29 cellular contexts compared by ENCODE assay signal in genomic region chr12:131260251-131260905, GRCh38.
DNase-seq lines count a peak whose midpoint lies in the region; ATAC-seq, FAIRE-seq and TF ChIP-seq lines count a peak whose summit lies in the region.
"Had no signal": no experiment of that assay in that cellular context is flagged by ENCODE, and none has a peak within 500 bp of the region (broad histone marks: within the 10 kb centered on the region; RNA-seq: fewer than 3 reads in every experiment).

No MANE protein-coding gene starts in this region.

- H2BK15ac ChIP-seq in H9 (ENCODE audit: low read depth, low read length) (0 out of 2 replicates have a peak overlapping the region, but pooled peaks have one; percentile 49), H1 (ENCODE audit: low read length) (no peak overlapping the region)

- no peak overlapping the region for H3K4me2 ChIP-seq in H9 (ENCODE audit: insufficient read depth, insufficient read length, low read length)
- H3K4me2 ChIP-seq in H1 (ENCODE audit: insufficient read depth in 1 of 2, low read depth in 2 of 2, low read length in 2 of 2), result no peak overlapping the region
- no peak overlapping the region for H3K4me2 ChIP-seq in neural progenitor cell
- H3K4me2 ChIP-seq: BLaER1 had no signal

- H3K27me3 Mint-ChIP-seq in H9 (ENCODE audit: low read depth) (peaks cover 7% of the 10 kb centered on the region), neural progenitor cell (ENCODE audit: insufficient read depth, low read depth) (peaks cover 13% of the 10 kb centered on the region)
- H3K27me3 Mint-ChIP-seq in stimulated activated memory B cell treated with anti-CD40 and anti-IgM and Interleukin-4, amounts not matched to agents 10 μg/mL and 1 μg/mL and 100 μg/mL, for 72 hours, result peaks cover 20% of the 10 kb centered on the region
- H3K27me3 Mint-ChIP-seq: CD4-positive, CD25-positive, alpha-beta regulatory T cell had no signal

- peak; percentile 37 for ATAC-seq in stimulated activated memory B cell treated with anti-CD40 and anti-IgM and Interleukin-4, amounts not matched to agents 10 μg/mL and 1 μg/mL and 100 μg/mL, for 72 hours
- ATAC-seq in HG02571 (IDR thresholded peaks at IDR 0.05; ENCODE audit: unreplicated experiment) (no peak), HG02798 (IDR thresholded peaks at IDR 0.05; ENCODE audit: poor library complexity, unreplicated experiment) (no peak)
- ATAC-seq: GM12878 had no signal

- no peak overlapping the region for H3K56ac ChIP-seq in H9 (ENCODE audit: insufficient read length, low read depth, low read length)
- no peak overlapping the region for H3K56ac ChIP-seq in H1 (replicated peaks; ENCODE audit: insufficient read length, low read depth, low read length)

- H3K4me1 ChIP-seq in H9 (ENCODE audit: insufficient read depth, low read length) (no peaks in the 10 kb centered on the region), H1 (replicated peaks in 1 of 4; ENCODE audit: control insufficient read depth in 3 of 4, insufficient read depth in 4 of 4, low read length in 3 of 4) (peaks cover 0 to 4% (median 0%) of the 10 kb centered on the region in 4 experiments; a peak in 2 of 7 replicates), neural progenitor cell (no peaks in the 10 kb centered on the region)
- H3K4me1 ChIP-seq: BE2C, BLaER1 had no signal

- no peak overlapping the region for H4K91ac ChIP-seq in H9 (ENCODE audit: insufficient read length, low read depth, low read length)
- H4K91ac ChIP-seq in H1 (replicated peaks; ENCODE audit: insufficient read length, low read length), result no peak overlapping the region

- no peak for FAIRE-seq in H1 (lab: Jason Lieb, UNC)
- FAIRE-seq: A204.1, GM12878, GM12892, GM18507, GM19239 had no signal

- H3K9me3 Mint-ChIP-seq in H9 (no peaks in the 10 kb centered on the region; a peak in 1 of 5 replicates), neural progenitor cell (peaks cover 6% of the 10 kb centered on the region)
- H3K9me3 Mint-ChIP-seq in stimulated activated memory B cell treated with anti-CD40 and anti-IgM and Interleukin-4, amounts not matched to agents 10 μg/mL and 1 μg/mL and 100 μg/mL, for 72 hours, result peaks cover 13% of the 10 kb centered on the region
- H3K9me3 Mint-ChIP-seq: CD4-positive, CD25-positive, alpha-beta regulatory T cell had no signal

- H3K27me3 ChIP-seq in H9 (ENCODE audit: insufficient read depth, low read length) (no peaks in the 10 kb centered on the region), H1 (replicated peaks in 1 of 4; ENCODE audit: control insufficient read depth in 3 of 4, extremely low read depth in 1 of 4, insufficient read depth in 3 of 4, low read length in 3 of 4) (no peaks in the 10 kb centered on the region), neural progenitor cell (no peaks in the 10 kb centered on the region)
- H3K27me3 ChIP-seq: BE2C, BLaER1 had no signal

- H2AK5ac ChIP-seq in H9 (ENCODE audit: insufficient read length, low read length) (no peak overlapping the region), H1 (ENCODE audit: low read depth, low read length) (no peak overlapping the region)

- no peak overlapping the region for H3K18ac ChIP-seq in H9 (ENCODE audit: insufficient read length, low read depth, low read length)
- no peak overlapping the region for H3K18ac ChIP-seq in H1 (ENCODE audit: extremely low read depth, low read length)

- POLR2A ChIA-PET in H1 (lab: Charles Lee; ENCODE audit: partially characterized antibody), result no interaction called here

- DNase-seq in H9 (no peak), H1 (ENCODE audit: low read depth in 1 of 2, low spot score in 2 of 2) (no peak), posterior vena cava (ENCODE audit: low spot score) (peak; percentile 48), neural progenitor cell (ENCODE audit: low spot score) (no peak)
- DNase-seq: 8988T; ACHN; BE2C; C1 segment of cervical spinal cord; CD4-positive, alpha-beta memory T cell; CD4-positive, CD25-positive, alpha-beta regulatory T cell; COR-L47; DMS 273 treated with DMSO at 0.1 percent for 48 hours; DMS153; DMS53; DMS79; DND-41; EL; GDM1 had no signal

- TF ChIP-seq CTCF in H9 (conservative IDR thresholded peaks at IDR 0.05) (no peak), H1 (IDR thresholded peaks at IDR 0.05; ENCODE audit: control extremely low read depth in 1 of 3, insufficient read depth in 1 of 3, low read depth in 1 of 3, low read length in 3 of 3) (no peak), neural progenitor cell (IDR thresholded peaks at IDR 0.05) (no peak)

- TF ChIP-seq POLR2A in H1 (IDR thresholded peaks at IDR 0.05; ENCODE audit: control extremely low read depth in 1 of 2, low read depth in 2 of 2, low read length in 2 of 2), result no peak

- no CpG with 5 or more reads among the region's 16 CpGs for WGBS in H9 (ENCODE audit: extremely low coverage, insufficient read length, low lambda C conversion rate)
- WGBS in H1 (ENCODE audit: extremely low coverage in 1 of 2, insufficient coverage in 1 of 2, insufficient read length in 1 of 2, insufficient replicate concordance in 2 of 2, low coverage in 1 of 2, low lambda C conversion rate in 2 of 2, missing lambda C conversion rate in 1 of 2), 2 experiments, result 80% methylated on average over 16 of the region's 16 CpGs; no CpG with 5 or more reads in 1 of the 2 experiments

- no peak overlapping the region for H2AFZ ChIP-seq in H9 (ENCODE audit: low read length)
- no peak overlapping the region for H2AFZ ChIP-seq in H1 (ENCODE audit: low read length)
- H2AFZ ChIP-seq in neural progenitor cell (replicated peaks), result no peak overlapping the region

- no peak overlapping the region for H3K23ac ChIP-seq in H9 (ENCODE audit: insufficient read length, low read depth, low read length)
- no peak overlapping the region for H3K23ac ChIP-seq in H1 (ENCODE audit: insufficient read length)

- no peaks in the 10 kb centered on the region for H3F3A ChIP-seq in neural progenitor cell (ENCODE audit: low read depth)

- H4K20me1 ChIP-seq in H9 (ENCODE audit: control insufficient read depth, insufficient read depth, insufficient read length) (no peaks in the 10 kb centered on the region), H1 (replicated peaks in 1 of 2; ENCODE audit: control insufficient read depth in 1 of 2, insufficient read depth in 2 of 2, low read length in 2 of 2) (no peaks in the 10 kb centered on the region), neural progenitor cell (ENCODE audit: low read depth) (no peaks in the 10 kb centered on the region)
- H4K20me1 ChIP-seq: BLaER1 had no signal

- H3K4me3 ChIP-seq in H1 (ENCODE audit: extremely low read depth in 1 of 4, insufficient read depth in 2 of 4, low read depth in 3 of 4, low read length in 4 of 4) (no peak overlapping the region), neural progenitor cell (no peak overlapping the region)
- H3K4me3 ChIP-seq: BLaER1, GM12878 had no signal

- intact Hi-C loops in posterior vena cava (cut with DNase I), result no loop called here

- no peaks in the 10 kb centered on the region for H3K79me2 ChIP-seq in H9 (ENCODE audit: insufficient read depth, low read length)
- no peaks in the 10 kb centered on the region for H3K79me2 ChIP-seq in H1 (ENCODE audit: control insufficient read depth in 1 of 2, insufficient read depth in 2 of 2, low read length in 2 of 2)
- H3K79me2 ChIP-seq in neural progenitor cell (ENCODE audit: low read depth), result no peaks in the 10 kb centered on the region

- H4K5ac ChIP-seq in H9 (ENCODE audit: insufficient read length, low read depth, low read length) (no peak overlapping the region), H1 (ENCODE audit: insufficient read length, low read depth, low read length) (no peak overlapping the region)

- H3K14ac ChIP-seq in H9 (ENCODE audit: insufficient read depth, low read length) (no peak overlapping the region), H1 (ENCODE audit: insufficient read length) (no peak overlapping the region)

- H3K79me1 ChIP-seq in H9 (ENCODE audit: insufficient read depth, low read depth, low read length, poor library complexity, severe bottlenecking), result no peaks in the 10 kb centered on the region
- H3K79me1 ChIP-seq in H1 (ENCODE audit: low read depth, low read length), result no peaks in the 10 kb centered on the region

- no peak overlapping the region for H2BK20ac ChIP-seq in H9 (ENCODE audit: low read depth, low read length, poor library complexity, severe bottlenecking)
- no peak overlapping the region for H2BK20ac ChIP-seq in H1 (ENCODE audit: low read length)

- H3T11ph ChIP-seq in H9 (ENCODE audit: low read length), result no peak overlapping the region

- no peaks in the 10 kb centered on the region for H3K23me2 ChIP-seq in H9 (ENCODE audit: insufficient read length, low read depth, low read length, poor library complexity, severe bottlenecking)
- no peaks in the 10 kb centered on the region; the same call in 1 of the 2 replicates for H3K23me2 ChIP-seq in H1 (ENCODE audit: low read depth, low read length)

- H4K8ac ChIP-seq in H9 (replicated peaks; ENCODE audit: insufficient read length, low read depth, low read length) (no peak overlapping the region), H1 (ENCODE audit: extremely low read depth, insufficient read depth, low read length) (no peak overlapping the region; the same call in 1 of the 2 replicates)

- H3K36me3 ChIP-seq in H1 (ENCODE audit: control insufficient read depth in 2 of 4, insufficient read depth in 4 of 4, low read length in 3 of 4) (no peaks in the 10 kb centered on the region), neural progenitor cell (no peaks in the 10 kb centered on the region)
- H3K36me3 ChIP-seq: BE2C, BLaER1 had no signal

- H3K9me3 ChIP-seq in H9 (ENCODE audit: control insufficient read depth, low read depth, low read length) (no peaks in the 10 kb centered on the region), H1 (ENCODE audit: insufficient read depth in 2 of 2, low read depth in 1 of 2, low read length in 1 of 2) (no peaks in the 10 kb centered on the region), neural progenitor cell (ENCODE audit: low read depth) (no peaks in the 10 kb centered on the region)
- H3K9me3 ChIP-seq: BE2C had no signal

- no peak overlapping the region for H2BK5ac ChIP-seq in H9 (ENCODE audit: insufficient read length, low read length)
- H2BK5ac ChIP-seq in H1 (ENCODE audit: low read depth, low read length), result no peak overlapping the region; the same call in 1 of the 2 replicates

- H2BK12ac ChIP-seq in H9 (ENCODE audit: insufficient read length, low read depth, low read length) (no peak overlapping the region), H1 (ENCODE audit: low read depth, low read length) (no peak overlapping the region)

- H3K4ac ChIP-seq in H9 (ENCODE audit: low read depth, low read length) (no peak overlapping the region), H1 (replicated peaks; ENCODE audit: insufficient read length, low read depth, low read length) (peak overlapping the region; percentile 4)

- no peak overlapping the region for H3K9ac ChIP-seq in H9 (ENCODE audit: extremely low read depth, insufficient read length, low read length)
- no peak overlapping the region for H3K9ac ChIP-seq in H1 (replicated peaks in 1 of 4; ENCODE audit: extremely low read depth in 1 of 4, low read depth in 3 of 4, low read length in 3 of 4)
- H3K9ac ChIP-seq in neural progenitor cell, result no peak overlapping the region
- H3K9ac ChIP-seq: BLaER1 had no signal

- H2BK120ac ChIP-seq in H9 (ENCODE audit: low read depth, low read length, poor library complexity, severe bottlenecking) (no peak overlapping the region), H1 (replicated peaks; ENCODE audit: low read depth, low read length) (no peak overlapping the region)

- H3K27ac ChIP-seq in H9 (ENCODE audit: insufficient read length, low read depth, low read length) (no peak overlapping the region), H1 (ENCODE audit: low read depth, low read length) (no peak overlapping the region), neural progenitor cell (no peak overlapping the region)
- H3K27ac ChIP-seq: BLaER1 had no signal

- H3K27ac Mint-ChIP-seq in H9, result no peak overlapping the region
- H3K27ac Mint-ChIP-seq in stimulated activated memory B cell treated with anti-CD40 and anti-IgM and Interleukin-4, amounts not matched to agents 10 μg/mL and 1 μg/mL and 100 μg/mL, for 72 hours, result no peak overlapping the region
- no peak overlapping the region for H3K27ac Mint-ChIP-seq in neural progenitor cell
- H3K27ac Mint-ChIP-seq: CD14-positive monocyte; CD4-positive, alpha-beta memory T cell; CD4-positive, CD25-positive, alpha-beta regulatory T cell; CD8-positive, alpha-beta memory T cell had no signal

- TF ChIP-seq EP300 in H1 (IDR thresholded peaks at IDR 0.05; ENCODE audit: borderline replicate concordance in 1 of 2, low read depth in 2 of 2, low read length in 2 of 2), result no peak

- H3K36me3 Mint-ChIP-seq in H9 (ENCODE audit: insufficient read depth in 1 of 3, low read depth in 3 of 3) (no peaks in the 10 kb centered on the region; a peak in 1 of 7 replicates), neural progenitor cell (no peaks in the 10 kb centered on the region)
- no peaks in the 10 kb centered on the region for H3K36me3 Mint-ChIP-seq in stimulated activated memory B cell treated with anti-CD40 and anti-IgM and Interleukin-4, amounts not matched to agents 10 μg/mL and 1 μg/mL and 100 μg/mL, for 72 hours
- H3K36me3 Mint-ChIP-seq: CD14-positive monocyte; CD4-positive, alpha-beta memory T cell; CD4-positive, CD25-positive, alpha-beta regulatory T cell; CD8-positive, alpha-beta memory T cell had no signal

- H3K4me3 Mint-ChIP-seq in H9 (no peak overlapping the region), neural progenitor cell (no peak overlapping the region)
- H3K4me3 Mint-ChIP-seq in stimulated activated memory B cell treated with anti-CD40 and anti-IgM and Interleukin-4, amounts not matched to agents 10 μg/mL and 1 μg/mL and 100 μg/mL, for 72 hours, result no peak overlapping the region
- H3K4me3 Mint-ChIP-seq: CD14-positive monocyte; CD4-positive, alpha-beta memory T cell; CD4-positive, CD25-positive, alpha-beta regulatory T cell; CD8-positive, alpha-beta memory T cell had no signal

- H3K4me1 Mint-ChIP-seq in H9 (peaks cover 4 to 12% of the 10 kb centered on the region in 2 experiments; a peak in 3 of 4 replicates), neural progenitor cell (no peaks in the 10 kb centered on the region)
- H3K4me1 Mint-ChIP-seq in stimulated activated memory B cell treated with anti-CD40 and anti-IgM and Interleukin-4, amounts not matched to agents 10 μg/mL and 1 μg/mL and 100 μg/mL, for 72 hours, result no peaks in the 10 kb centered on the region
- H3K4me1 Mint-ChIP-seq: CD14-positive monocyte; CD4-positive, alpha-beta memory T cell; CD8-positive, alpha-beta memory T cell had no signal

- no peak for TF ChIP-seq RAD21 in H1 (IDR thresholded peaks at IDR 0.05 in 1 of 2, conservative IDR thresholded peaks at IDR 0.05 in 1 of 2; ENCODE audit: low read depth in 2 of 2, low read length in 2 of 2)

- CTCF ChIA-PET in H1 (lab: Charles Lee; ENCODE audit: partially characterized antibody), result interaction anchor here (0.9 kb wide), 1 partner anchor 21 kb away, joined by 3 read pairs; no protein-coding TSS in a partner anchor
